In genomic region chr15:67091073-67091965, GRCh38 we compare ENCODE assay signal across 1 cellular context.
TF ChIP-seq lines count a peak whose summit lies in the region.

No MANE protein-coding gene starts in this region.

TF ChIP-seq in A549, 52 proteins besides CTCF, POLR2A, EP300 and RAD21 (continued from another document):
- no peak; the same call in 1 of the 2 replicates for TF ChIP-seq E2F6 (IDR thresholded peaks at IDR 0.05; ENCODE audit: borderline replicate concordance, low read depth)
- TF ChIP-seq ATOH8 (CRISPR knock-in tag; IDR thresholded peaks at IDR 0.05; ENCODE audit: low read depth): peak; percentile 45
- TF ChIP-seq MYC (IDR thresholded peaks at IDR 0.05; ENCODE audit: borderline replicate concordance, low read length): 0 out of 2 replicates have a peak, but pooled peaks have one; percentile 10
- TF ChIP-seq RFX5 (IDR thresholded peaks at IDR 0.05): no peak
- TF ChIP-seq PBX3 (IDR thresholded peaks at IDR 0.05): peak; percentile 48; the same call in 1 of the 2 replicates
